In the genomic region with DNA sequence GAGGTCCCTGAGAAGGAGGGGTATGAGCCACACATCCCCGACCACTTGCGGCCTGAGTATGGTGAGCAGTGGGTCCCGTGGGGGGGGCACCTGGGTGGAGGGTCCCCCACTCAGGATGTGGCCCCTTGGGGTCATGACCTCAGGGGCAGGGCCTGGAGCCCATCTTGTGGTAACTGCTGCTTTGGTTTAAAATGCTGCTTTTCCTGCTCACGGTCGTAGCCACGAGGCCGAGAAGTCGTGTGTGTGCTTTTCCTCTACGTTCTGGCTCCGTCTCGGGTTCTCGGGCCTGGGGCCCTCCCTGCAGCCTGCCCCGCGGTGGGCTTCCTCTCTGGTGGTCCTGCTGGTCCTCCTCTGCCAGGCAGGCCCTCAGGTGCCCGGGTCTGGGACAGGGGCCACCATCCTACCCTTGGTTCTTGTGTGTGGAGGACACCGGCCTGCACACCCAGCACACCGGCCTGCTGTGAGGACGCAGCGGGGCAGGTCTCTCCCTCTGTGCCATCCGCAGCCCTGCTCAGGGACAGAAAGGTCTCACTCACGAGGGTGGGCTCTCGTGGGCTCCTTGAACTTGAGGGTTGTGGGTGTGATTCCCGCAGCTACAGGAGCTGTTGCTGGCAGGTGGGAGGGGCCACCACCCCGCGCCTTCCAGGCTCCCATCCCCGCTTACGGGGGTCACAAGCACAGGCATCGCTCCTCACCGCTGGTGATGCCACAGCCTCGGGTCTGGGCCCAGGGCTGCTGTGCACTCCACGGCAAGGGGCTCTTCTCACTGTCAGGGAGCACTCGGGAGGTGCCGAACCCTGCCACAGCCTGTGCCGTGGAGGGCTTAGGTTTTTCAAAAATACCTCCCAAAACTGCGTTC, we compare ENCODE assay signal across 1 cellular context.
TF ChIP-seq lines count a peak whose summit lies in the region.

No MANE protein-coding gene starts in this region.

TF ChIP-seq in K562, 482 proteins besides CTCF, POLR2A, EP300 and RAD21:
- TF ChIP-seq CREBBP (IDR thresholded peaks at IDR 0.05; ENCODE audit: low read depth, low read length): no peak
- 0 out of 2 replicates have a peak, but pooled peaks have one; percentile 25 for TF ChIP-seq POLR2G (IDR thresholded peaks at IDR 0.05; ENCODE audit: low read depth, low read length)
TF ChIP-seq in K562: peak in this region for 1.
